8 cellular contexts compared by ENCODE assay signal in genomic region chr4:182143822-182144620, GRCh38.
A peak's percentile ranks its signal among the peaks of the same experiment; 100 is the strongest.
DNase-seq lines count a peak whose midpoint lies in the region; ATAC-seq and TF ChIP-seq lines count a peak whose summit lies in the region.

No MANE protein-coding gene starts in this region.

- POLR2A ChIA-PET in Caco-2 (lab: Charles Lee) (interaction anchor here (0.6 kb wide), 1 partner anchor 1125 kb away, joined by 3 read pairs; no protein-coding TSS in a partner anchor), OCI-LY7 (lab: Charles Lee) (no interaction called here)

- H3K4me2 ChIP-seq in GM23248 (ENCODE audit: unreplicated experiment) = peak overlapping the region; percentile 61
- no peak overlapping the region for H3K4me2 ChIP-seq in OCI-LY7 (ENCODE audit: low read length)

- peaks cover 7% of the 10 kb centered on the region for H3K4me1 Mint-ChIP-seq in Caco-2 (ENCODE audit: low read depth, unreplicated experiment)
- peaks cover 25% of the 10 kb centered on the region for H3K4me1 Mint-ChIP-seq in stimulated activated naive CD8-positive, alpha-beta T cell treated with anti-CD3 and anti-CD28 coated beads, Interleukin-15, amount 100 ng/mL, for 72 hours

- H3K4me3 ChIP-seq in Caco-2 (ENCODE audit: low read depth, low read length) (peak overlapping the region; percentile 90), GM23248 (peak overlapping the region; percentile 66), OCI-LY7 (ENCODE audit: low read depth, low read length, poor library complexity, severe bottlenecking) (no peak overlapping the region)

- no peaks in the 10 kb centered on the region for H3K36me3 ChIP-seq in Caco-2 (ENCODE audit: control insufficient read depth, insufficient read depth, low read length)
- no peaks in the 10 kb centered on the region for H3K36me3 ChIP-seq in GM23248 (ENCODE audit: low read depth)
- no peaks in the 10 kb centered on the region for H3K36me3 ChIP-seq in OCI-LY7 (ENCODE audit: insufficient read depth, low read length)

- peak overlapping the region; percentile 86 for H3K4me3 Mint-ChIP-seq in Caco-2 (ENCODE audit: unreplicated experiment)
- peak overlapping the region; percentile 64 to 69 for H3K4me3 Mint-ChIP-seq in stimulated activated naive CD8-positive, alpha-beta T cell treated with anti-CD3 and anti-CD28 coated beads, Interleukin-15, amount 100 ng/mL, for 72 hours

- TF ChIP-seq CTCF in Caco-2 (IDR thresholded peaks at IDR 0.05; ENCODE audit: insufficient read depth in 1 of 2, low read depth in 1 of 2, low read length in 1 of 2, severe bottlenecking in 1 of 2, unreplicated experiment in 1 of 2) (no peak), OCI-LY7 (conservative IDR thresholded peaks at IDR 0.05; ENCODE audit: low read length) (no peak)

- H3K9me2 ChIP-seq in GM23248 (ENCODE audit: insufficient read depth) = no peaks in the 10 kb centered on the region
- H3K9me2 ChIP-seq in OCI-LY7 (ENCODE audit: insufficient read depth, low read length) = no peaks in the 10 kb centered on the region

- no peaks in the 10 kb centered on the region for H4K20me1 ChIP-seq in GM23248 (ENCODE audit: insufficient read depth)
- no peaks in the 10 kb centered on the region for H4K20me1 ChIP-seq in OCI-LY7 (ENCODE audit: insufficient read depth, low read length)

- peak overlapping the region; percentile 71; the same call in 1 of the 2 replicates for H2AFZ ChIP-seq in GM23248
- H2AFZ ChIP-seq in OCI-LY7 (ENCODE audit: low read length) = no peak overlapping the region

- H3K9me3 Mint-ChIP-seq in Caco-2 (ENCODE audit: unreplicated experiment) = no peaks in the 10 kb centered on the region
- H3K9me3 Mint-ChIP-seq in stimulated activated naive CD8-positive, alpha-beta T cell treated with anti-CD3 and anti-CD28 coated beads, Interleukin-15, amount 100 ng/mL, for 72 hours = no peaks in the 10 kb centered on the region

- H3K36me3 Mint-ChIP-seq in Caco-2 (ENCODE audit: insufficient read depth, unreplicated experiment) = peaks cover 28% of the 10 kb centered on the region

- 1 to 2% methylated on average over 35 to 57 of the region's 78 CpGs for WGBS in GM23248 (ENCODE audit: low coverage in 1 of 2, low lambda C conversion rate in 2 of 2, missing lambda C conversion rate in 2 of 2), 2 experiments

- no peaks in the 10 kb centered on the region for H3K27me3 ChIP-seq in Caco-2 (replicated peaks; ENCODE audit: control insufficient read depth, insufficient read depth, low read length)
- H3K27me3 ChIP-seq in GM23248 (replicated peaks; ENCODE audit: insufficient read depth) = peaks cover 47% of the 10 kb centered on the region

- ATAC-seq in stimulated activated naive CD8-positive, alpha-beta T cell treated with anti-CD3 and anti-CD28 coated beads, Interleukin-15, amount 100 ng/mL, for 72 hours = peak; percentile 48
- no peak for ATAC-seq in HG03571 (IDR thresholded peaks at IDR 0.05; ENCODE audit: unreplicated experiment)

- no TSS peak for BruUV-seq in Caco-2 (replicated peaks; lab: Mats Ljungman, UMichigan)
- BruUV-seq in OCI-LY7 (replicated peaks; lab: Mats Ljungman, UMichigan) = no TSS peak

- no peaks in the 10 kb centered on the region for H3K27me3 Mint-ChIP-seq in Caco-2 (ENCODE audit: insufficient read depth, unreplicated experiment)
- peaks cover 77% of the 10 kb centered on the region for H3K27me3 Mint-ChIP-seq in stimulated activated naive CD8-positive, alpha-beta T cell treated with anti-CD3 and anti-CD28 coated beads, Interleukin-15, amount 100 ng/mL, for 72 hours

- CTCF ChIA-PET in Caco-2 (lab: Charles Lee) = no interaction called here
- CTCF ChIA-PET in OCI-LY7 (lab: Charles Lee; ENCODE audit: unreplicated experiment) = no interaction called here

- H3K4me1 ChIP-seq in Caco-2 = peaks cover 37% of the 10 kb centered on the region
- H3K4me1 ChIP-seq in GM23248 (ENCODE audit: insufficient read depth) = no peaks in the 10 kb centered on the region
- no peaks in the 10 kb centered on the region for H3K4me1 ChIP-seq in OCI-LY7 (ENCODE audit: insufficient read depth, low read length, poor library complexity, severe bottlenecking)

- peak overlapping the region; percentile 98 for H3K27ac Mint-ChIP-seq in Caco-2 (ENCODE audit: unreplicated experiment)
- H3K27ac Mint-ChIP-seq in stimulated activated naive CD8-positive, alpha-beta T cell treated with anti-CD3 and anti-CD28 coated beads, Interleukin-15, amount 100 ng/mL, for 72 hours = no peak overlapping the region

- DNase-seq in Caco-2 (peak; percentile 72 to 75), GM23248 (peak; percentile 27), NCI-H510A (lab: John Stamatoyannopoulos, UW) (peak; percentile 70), T47D (ENCODE audit: low read depth in 1 of 2, low spot score in 1 of 2) (peak; percentile 63 to 72), kidney glomerular epithelial cell (lab: John Stamatoyannopoulos, UW) (peak; percentile 80), OCI-LY7 (ENCODE audit: low spot score) (no peak)
- DNase-seq in stimulated activated naive CD8-positive, alpha-beta T cell treated with anti-CD3 and anti-CD28 coated beads, Interleukin-15, amount 100 ng/mL, for 72 hours = no peak

- intact Hi-C loops in Caco-2 (cut with micrococcal nuclease; ENCODE audit: unreplicated experiment) (loop anchor here (1.0 to 5.0 kb wide), 4 partner anchors 37 to 132 kb away; no protein-coding TSS in a partner anchor), OCI-LY7 (cut with micrococcal nuclease; ENCODE audit: unreplicated experiment) (no loop called here)

- H3K79me2 ChIP-seq in GM23248 (ENCODE audit: insufficient read depth) (no peaks in the 10 kb centered on the region), OCI-LY7 (ENCODE audit: insufficient read depth, low read depth, low read length) (no peaks in the 10 kb centered on the region)

- H3K9ac ChIP-seq in GM23248 = no peak overlapping the region

- H3K27ac ChIP-seq in GM23248 (no peak overlapping the region), OCI-LY7 (ENCODE audit: low read depth, low read length, poor library complexity, severe bottlenecking) (no peak overlapping the region)

- H3K9me3 ChIP-seq in Caco-2 = no peaks in the 10 kb centered on the region
- H3K9me3 ChIP-seq in GM23248 (ENCODE audit: low read depth) = no peaks in the 10 kb centered on the region
- H3K9me3 ChIP-seq in OCI-LY7 (ENCODE audit: low read length) = no peaks in the 10 kb centered on the region

- in situ Hi-C loops in GM23248 (cut with MboI) = no loop called here
- in situ Hi-C loops in T47D (cut with HindIII; ENCODE audit: low pct_unique_long_range_greater_than_20kb, low sequenced_read_pairs) = no loop called here

- H3F3A ChIP-seq in GM23248 (ENCODE audit: insufficient read depth) = no peaks in the 10 kb centered on the region

Comparison
In these comparisons a context has a peak if more than half of its experiments do, and no peak if none do; other contexts are left out.
1. DNase-seq: peak in Caco-2 (2 of 2), GM23248 (single experiment), NCI-H510A (single experiment), T47D (2 of 2) and kidney glomerular epithelial cell (single experiment); none in stimulated activated naive CD8-positive, alpha-beta T cell treated with anti-CD3 and anti-CD28 coated beads, Interleukin-15, amount 100 ng/mL, for 72 hours (0 of 2) and OCI-LY7 (single experiment).